Comparison of ENCODE assay signal across 8 cellular contexts in genomic region chr3:28348637-28349396, GRCh38. TPM values are rescaled to one million over a fixed set of nuclear protein-coding genes. Genes with fewer than 3 reads are reported as not detected.
DNase-seq lines count a peak whose midpoint lies in the region; ATAC-seq, FAIRE-seq and TF ChIP-seq lines count a peak whose summit lies in the region.

AZI2 (minus strand) TSS chr3:28348824; CDS start chr3:28340617, 8,207 bp downstream.
ZCWPW2 (plus strand) TSS chr3:28348721; CDS start chr3:28413069, 64,348 bp downstream.

- intact Hi-C loops in stomach (cut with DNase I; ENCODE audit: low total_unique reads): no loop called here

- H3K4me2 ChIP-seq in neural cell (ENCODE audit: low read length): peak within 1 kb of the TSS; percentile 88

- H3K9ac ChIP-seq in ES-I3 (ENCODE audit: low read depth, low read length) (peak within 1 kb of the TSS; percentile 94), neural cell (ENCODE audit: low read length) (peak within 1 kb of the TSS; percentile 96)

- H3K27me3 ChIP-seq in RWPE2 (ENCODE audit: insufficient read depth, poor library complexity, severe bottlenecking) (no peaks in the 10 kb centered on the region), neural cell (ENCODE audit: insufficient read depth, low read depth, low read length) (no peaks in the 10 kb centered on the region), stomach (no peaks in the 10 kb centered on the region)

- DNase-seq in H54 (ENCODE audit: insufficient read length, low spot score) (peak; percentile 56), LoVo (ENCODE audit: low spot score) (peak; percentile 95), RWPE2 (ENCODE audit: low spot score) (peak; percentile 96), fibroblast of the conjunctiva (ENCODE audit: low read depth) (peak; percentile 95), stomach (peak; percentile 96)
- DNase-seq in activated effector memory CD4-positive, alpha-beta T cell treated with anti-CD3 and anti-CD28 coated beads, Interleukin-2, amount 50 U/mL, for 16 hours: peak; percentile 97

- ATAC-seq in RWPE2 (ENCODE audit: low read depth): peak; percentile 84

- H3K4me1 ChIP-seq in ES-I3 (ENCODE audit: insufficient read depth, low read length) (0 out of 2 replicates have a peak, but pooled peaks cover 3% of the 10 kb centered on the region), RWPE2 (ENCODE audit: insufficient read depth, poor library complexity, severe bottlenecking) (peaks cover 37% of the 10 kb centered on the region), stomach (peaks cover 17 to 54% (median 35%) of the 10 kb centered on the region in 4 donors)

- no peaks in the 10 kb centered on the region for H4K20me1 ChIP-seq in neural cell (ENCODE audit: insufficient read depth)

- TF ChIP-seq CTCF in RWPE2 (IDR thresholded peaks at IDR 0.05; ENCODE audit: poor library complexity, severe bottlenecking) (peak; percentile 10), neural cell (IDR thresholded peaks at IDR 0.05; ENCODE audit: poor library complexity, severe bottlenecking) (peak; percentile 65), stomach (IDR thresholded peaks at IDR 0.05) (peak in 1 of 7 experiments; percentile 22)

- H3K9me2 ChIP-seq in neural cell (ENCODE audit: insufficient read depth, low read length): no peaks in the 10 kb centered on the region

- no peaks in the 10 kb centered on the region for H3F3A ChIP-seq in neural cell (ENCODE audit: insufficient read depth, low read length, poor library complexity, severe bottlenecking)

- peak; percentile 95 for FAIRE-seq in H54 (lab: Jason Lieb, UNC)

- H3K79me2 ChIP-seq in neural cell (replicated peaks; ENCODE audit: insufficient read depth, low read length): peaks cover 45% of the 10 kb centered on the region

- no peaks in the 10 kb centered on the region for H3K9me3 ChIP-seq in ES-I3 (ENCODE audit: control insufficient read depth, insufficient read depth, low read length)
- no peaks in the 10 kb centered on the region for H3K9me3 ChIP-seq in RWPE2 (ENCODE audit: severe bottlenecking)
- no peaks in the 10 kb centered on the region for H3K9me3 ChIP-seq in neural cell (ENCODE audit: low read length)
- H3K9me3 ChIP-seq in stomach: peaks cover 0 to 22% (median 8%) of the 10 kb centered on the region in 4 donors

- peak; percentile 47 for TF ChIP-seq RAD21 in neural cell (conservative IDR thresholded peaks at IDR 0.05)

- TF ChIP-seq EP300 in neural cell (conservative IDR thresholded peaks at IDR 0.05; ENCODE audit: poor library complexity, severe bottlenecking) (peak; percentile 60), stomach (IDR thresholded peaks at IDR 0.05) (no peak)

- peak; percentile 57 for TF ChIP-seq POLR2A in H54 (IDR thresholded peaks at IDR 0.05; ENCODE audit: low read depth, low read length)
- TF ChIP-seq POLR2A in stomach (IDR thresholded peaks at IDR 0.05): peak in 2 of 4 donors; percentile 13 to 69

- 0 to 1% (median 1%) methylated on average over 67 to 79 of the region's 79 CpGs for WGBS in stomach, 5 donors

- H2AFZ ChIP-seq in neural cell (ENCODE audit: low read depth, low read length): peak within 1 kb of the TSS; percentile 100

- H3K4me3 ChIP-seq in RWPE2 (ENCODE audit: severe bottlenecking): peak within 1 kb of the TSS; percentile 55
- peak within 1 kb of the TSS; percentile 87 for H3K4me3 ChIP-seq in neural cell (ENCODE audit: low read length)
- peak within 1 kb of the TSS; percentile 63 to 78 (median 72) for H3K4me3 ChIP-seq in stomach

- no peaks in the 10 kb centered on the region for H3K36me3 ChIP-seq in ES-I3 (ENCODE audit: insufficient read depth, low read length)
- peaks cover 20% of the 10 kb centered on the region for H3K36me3 ChIP-seq in RWPE2 (ENCODE audit: low read depth)
- H3K36me3 ChIP-seq in neural cell (ENCODE audit: insufficient read depth, low read length): no peaks in the 10 kb centered on the region
- H3K36me3 ChIP-seq in stomach: peaks cover 4 to 22% (median 8%) of the 10 kb centered on the region in 4 donors

- H3K27ac ChIP-seq in RWPE2 (ENCODE audit: poor library complexity, severe bottlenecking): peak within 1 kb of the TSS; percentile 92
- peak within 1 kb of the TSS; percentile 95 for H3K27ac ChIP-seq in neural cell (ENCODE audit: low read length)
- H3K27ac ChIP-seq in stomach: peak within 1 kb of the TSS; percentile 97 to 100 (median 99)

TF ChIP-seq in neural cell, 6 proteins besides CTCF, POLR2A, EP300 and RAD21:
- TF ChIP-seq SMC3 (conservative IDR thresholded peaks at IDR 0.05; ENCODE audit: poor library complexity): peak; percentile 38
- TF ChIP-seq POLR2AphosphoS5 (IDR thresholded peaks at IDR 0.05): peak; percentile 83
- no peak for TF ChIP-seq EZH2 (IDR thresholded peaks at IDR 0.05; ENCODE audit: borderline replicate concordance, insufficient read depth, low read length, poor library complexity, severe bottlenecking)
- TF ChIP-seq TAF1 (IDR thresholded peaks at IDR 0.05; ENCODE audit: low read depth): peak; percentile 66
- no peak for TF ChIP-seq REST (IDR thresholded peaks at IDR 0.05; ENCODE audit: borderline replicate concordance)
- TF ChIP-seq MXI1 (conservative IDR thresholded peaks at IDR 0.05; ENCODE audit: poor library complexity, severe bottlenecking): peak; percentile 45

RNA-seq across cellular contexts. Expression of gene AZI2, which starts in this region (rescaled TPM):
- polyA plus RNA-seq in neural cell: 65.5 and 134 TPM in 2 replicates
- polyA minus RNA-seq in neural cell: 60.9 and 84.5 TPM in 2 replicates
- 100 to 1,000 TPM in 1 of 5 donors, 10 to 100 TPM in 3, 1 to 10 TPM in 1; 7.0 to 424 (median 74.7) TPM for total RNA-seq in stomach
- polyA plus RNA-seq in stomach: 10 to 100 TPM; 26.5 to 93.6 (median 34.9) TPM

RNA-seq across cellular contexts. Expression of gene ZCWPW2, which starts in this region (rescaled TPM):
- polyA plus RNA-seq in neural cell (0.48 and 1.0 TPM in 2 replicates), stomach (under 1 TPM; 0.61 to 0.88 (median 0.62) TPM)
- not detected in 2 replicates for polyA minus RNA-seq in neural cell
- 1 to 10 TPM in 3 of 5 donors, under 1 TPM in 1, not detected in 1; 0.29 to 9.4 (median 1.7) TPM for total RNA-seq in stomach

Comparison
In these comparisons a context has a peak if more than half of its experiments do, and no peak if none do; other contexts are left out.
1. Peak in every context shown above with its lines: DNase-seq, ATAC-seq, H3K4me3 ChIP-seq and H3K27ac ChIP-seq.